Comparison of ENCODE assay signal across 28 cellular contexts in genomic region chr20:2295286-2295685, GRCh38. TPM values are rescaled to one million over a fixed set of nuclear protein-coding genes. Genes with fewer than 3 reads are reported as not detected.
"Had no signal": no experiment of that assay in that cellular context is flagged by ENCODE, and none has a peak within 500 bp of the region (broad histone marks: within the 10 kb centered on the region; RNA-seq: fewer than 3 reads in every experiment).

No MANE protein-coding gene starts in this region.

- H3K36me3 ChIP-seq: left ventricle myocardium inferior, ovary, right atrium auricular region, stomach, thyroid gland, transverse colon, upper lobe of left lung, vagina had no signal

- ATAC-seq: mucosa of descending colon; naive thymus-derived CD8-positive, alpha-beta T cell; sciatic nerve; stimulated activated naive B cell treated with anti-CD40 and anti-IgM and Interleukin-4, amounts not matched to agents 10 μg/mL and 1 μg/mL and 100 μg/mL, for 72 hours; stimulated activated naive CD8-positive, alpha-beta T cell treated with anti-CD3 and anti-CD28 coated beads, Interleukin-15, Interleukin-2, amounts not matched to agents 100 U/mL and 50 U/mL, for 24 hours had no signal

- H3K27me3 ChIP-seq: ovary, right atrium auricular region, testis, thyroid gland, transverse colon, upper lobe of left lung, vagina had no signal

- H3K27ac ChIP-seq: left ventricle myocardium inferior, ovary, right atrium auricular region, stomach, testis, thyroid gland, transverse colon, upper lobe of left lung, vagina had no signal

- H3K4me3 ChIP-seq: left ventricle myocardium inferior, lung, mucosa of descending colon, ovary, right atrium auricular region, stomach, testis, thyroid gland, transverse colon, upper lobe of left lung, vagina had no signal

- H3K4me1 ChIP-seq: left ventricle myocardium inferior, right atrium auricular region, stomach, testis, vagina had no signal

- H3K9me3 ChIP-seq: left ventricle myocardium inferior, mucosa of descending colon, ovary, right atrium auricular region, stomach, testis, thyroid gland, transverse colon, upper lobe of left lung, vagina had no signal

- DNase-seq: islet precursor cell; left ventricle myocardium inferior; mesendoderm; midbrain; mucosa of descending colon; ovary; stimulated activated CD4-positive, alpha-beta T cell treated with anti-CD3 and anti-CD28 coated beads, Interleukin-12 subunit alpha, Interleukin-12 subunit beta, amount 100 ng/mL, for 4 hours; stimulated activated CD4-positive, alpha-beta T cell treated with anti-CD3 and anti-CD28 coated beads, Interleukin-15, amount 100 ng/mL, for 24 hours; stimulated activated CD4-positive, alpha-beta T cell treated with anti-CD3 and anti-CD28 coated beads, Interleukin-2, amount 100 ng/mL, for 24 hours; stimulated activated CD4-positive, alpha-beta T cell treated with anti-CD3 and anti-CD28 coated beads, Interleukin-4, amount 100 ng/mL, for 1 hour; stimulated activated naive B cell treated with anti-CD40 and anti-IgM and Interleukin-4, amounts not matched to agents 10 μg/mL and 1 μg/mL and 100 μg/mL, for 72 hours; stimulated activated naive CD8-positive, alpha-beta T cell treated with anti-CD3 and anti-CD28 coated beads, Interleukin-15, Interleukin-2, amounts not matched to agents 100 U/mL and 50 U/mL, for 24 hours; stomach; testis; thyroid gland; transverse colon; upper lobe of left lung had no signal

RNA-seq across cellular contexts. Expression of gene TGM3, which starts 0.5 kb away (rescaled TPM):
- total RNA-seq: kidney epithelial cell; left ventricle myocardium inferior; myocyte; naive thymus-derived CD8-positive, alpha-beta T cell; omental fat pad; pulmonary artery endothelial cell; renal cortical epithelial cell; right atrium auricular region; sciatic nerve; stomach; thyroid gland; urinary bladder had no signal
- polyA plus RNA-seq: naive thymus-derived CD8-positive, alpha-beta T cell; urinary bladder had no signal
